8 cellular contexts compared by ENCODE assay signal in the genomic region with DNA sequence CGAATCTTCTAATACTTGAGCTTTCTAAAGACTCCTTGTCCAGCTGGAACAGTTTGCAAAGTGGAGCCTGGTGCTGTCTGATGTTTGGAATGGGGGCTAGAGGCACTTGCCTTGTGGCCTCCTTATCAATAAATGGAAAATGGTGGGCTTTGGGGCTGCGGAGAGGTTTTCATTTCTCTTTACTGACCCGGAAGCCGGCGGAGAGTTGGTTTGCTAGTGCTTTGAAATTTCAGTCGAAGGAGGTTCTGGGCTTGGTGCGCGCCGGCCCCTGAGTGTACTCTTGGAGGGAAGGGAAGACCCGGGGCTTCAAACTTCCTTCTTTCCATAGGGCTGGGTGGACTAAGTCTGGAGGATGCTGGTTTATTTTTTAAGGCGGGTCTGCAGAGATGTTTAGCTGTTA. TPM values are rescaled to one million over a fixed set of nuclear protein-coding genes. Genes with fewer than 3 reads are reported as not detected.
A peak's percentile ranks its signal among the peaks of the same experiment; 100 is the strongest.
DNase-seq lines count a peak whose midpoint lies in the region; ATAC-seq and TF ChIP-seq lines count a peak whose summit lies in the region.

No MANE protein-coding gene starts in this region.

- ATAC-seq in HG03175 (IDR thresholded peaks at IDR 0.05; ENCODE audit: unreplicated experiment) (peak; percentile 20), GM18858 (IDR thresholded peaks at IDR 0.05; ENCODE audit: unreplicated experiment) (no peak)

- TF ChIP-seq CTCF in choroid plexus epithelial cell (conservative IDR thresholded peaks at IDR 0.05; ENCODE audit: low read depth, low read length), result no peak

- DNase-seq in CD1c-positive myeloid dendritic cell (ENCODE audit: extremely low spot score) (peak; percentile 45), T-helper 9 cell (peak; percentile 1), choroid plexus epithelial cell (ENCODE audit: low read depth) (peak; percentile 16), lung microvascular endothelial cell (ENCODE audit: low read depth in 2 of 2) (peak; percentile 8 to 30), DMS79 treated with DMSO at 0.1 percent for 48 hours (lab: John Stamatoyannopoulos, UW) (no peak)
- DNase-seq in stimulated activated naive CD4-positive, alpha-beta T cell treated with Interleukin-2 at 50 U/mL for 16 hours (lab: John Stamatoyannopoulos, UW), result peak; percentile 4

- peak overlapping the region; percentile 86 for H3K4me3 ChIP-seq in choroid plexus epithelial cell (ENCODE audit: low read depth, low read length)

RNA-seq across cellular contexts. Expression of gene RPIA, which starts 0.7 kb away (rescaled TPM):
- total RNA-seq in lung microvascular endothelial cell, result 9.2 and 11.7 TPM in 2 replicates
